Comparison of ENCODE assay signal across 1 cellular context in genomic region chr22:20436309-20437252, GRCh38.
A peak's percentile ranks its signal among the peaks of the same experiment; 100 is the strongest.
TF ChIP-seq lines count a peak whose summit lies in the region.

No MANE protein-coding gene starts in this region.

TF ChIP-seq in K562, 482 proteins besides CTCF, POLR2A, EP300 and RAD21 (continues in another document):
- TF ChIP-seq ATF2 (CRISPR knock-in tag; IDR thresholded peaks at IDR 0.05), result 0 out of 2 replicates have a peak, but pooled peaks have one; percentile 42
- TF ChIP-seq RB1 (IDR thresholded peaks at IDR 0.05; ENCODE audit: low read depth), result peak; percentile 58
- TF ChIP-seq, protein P1, sequence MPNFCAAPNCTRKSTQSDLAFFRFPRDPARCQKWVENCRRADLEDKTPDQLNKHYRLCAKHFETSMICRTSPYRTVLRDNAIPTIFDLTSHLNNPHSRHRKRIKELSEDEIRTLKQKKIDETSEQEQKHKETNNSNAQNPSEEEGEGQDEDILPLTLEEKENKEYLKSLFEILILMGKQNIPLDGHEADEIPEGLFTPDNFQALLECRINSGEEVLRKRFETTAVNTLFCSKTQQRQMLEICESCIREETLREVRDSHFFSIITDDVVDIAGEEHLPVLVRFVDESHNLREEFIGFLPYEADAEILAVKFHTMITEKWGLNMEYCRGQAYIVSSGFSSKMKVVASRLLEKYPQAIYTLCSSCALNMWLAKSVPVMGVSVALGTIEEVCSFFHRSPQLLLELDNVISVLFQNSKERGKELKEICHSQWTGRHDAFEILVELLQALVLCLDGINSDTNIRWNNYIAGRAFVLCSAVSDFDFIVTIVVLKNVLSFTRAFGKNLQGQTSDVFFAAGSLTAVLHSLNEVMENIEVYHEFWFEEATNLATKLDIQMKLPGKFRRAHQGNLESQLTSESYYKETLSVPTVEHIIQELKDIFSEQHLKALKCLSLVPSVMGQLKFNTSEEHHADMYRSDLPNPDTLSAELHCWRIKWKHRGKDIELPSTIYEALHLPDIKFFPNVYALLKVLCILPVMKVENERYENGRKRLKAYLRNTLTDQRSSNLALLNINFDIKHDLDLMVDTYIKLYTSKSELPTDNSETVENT (CRISPR knock-in tag; IDR thresholded peaks at IDR 0.05), result peak; percentile 54; the same call in 1 of the 2 replicates
- TF ChIP-seq, protein P2, sequence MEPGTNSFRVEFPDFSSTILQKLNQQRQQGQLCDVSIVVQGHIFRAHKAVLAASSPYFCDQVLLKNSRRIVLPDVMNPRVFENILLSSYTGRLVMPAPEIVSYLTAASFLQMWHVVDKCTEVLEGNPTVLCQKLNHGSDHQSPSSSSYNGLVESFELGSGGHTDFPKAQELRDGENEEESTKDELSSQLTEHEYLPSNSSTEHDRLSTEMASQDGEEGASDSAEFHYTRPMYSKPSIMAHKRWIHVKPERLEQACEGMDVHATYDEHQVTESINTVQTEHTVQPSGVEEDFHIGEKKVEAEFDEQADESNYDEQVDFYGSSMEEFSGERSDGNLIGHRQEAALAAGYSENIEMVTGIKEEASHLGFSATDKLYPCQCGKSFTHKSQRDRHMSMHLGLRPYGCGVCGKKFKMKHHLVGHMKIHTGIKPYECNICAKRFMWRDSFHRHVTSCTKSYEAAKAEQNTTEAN (CRISPR knock-in tag; IDR thresholded peaks at IDR 0.05), result no peak
- TF ChIP-seq HNRNPK (IDR thresholded peaks at IDR 0.05; ENCODE audit: low read depth, low read length, poor library complexity, severe bottlenecking), result peak; percentile 36
- TF ChIP-seq ATF1 (CRISPR knock-in tag; IDR thresholded peaks at IDR 0.05), result 0 out of 2 replicates have a peak, but pooled peaks have one; percentile 8
- no peak for TF ChIP-seq ATF1 (tag; IDR thresholded peaks at IDR 0.05)
- TF ChIP-seq, protein P3, sequence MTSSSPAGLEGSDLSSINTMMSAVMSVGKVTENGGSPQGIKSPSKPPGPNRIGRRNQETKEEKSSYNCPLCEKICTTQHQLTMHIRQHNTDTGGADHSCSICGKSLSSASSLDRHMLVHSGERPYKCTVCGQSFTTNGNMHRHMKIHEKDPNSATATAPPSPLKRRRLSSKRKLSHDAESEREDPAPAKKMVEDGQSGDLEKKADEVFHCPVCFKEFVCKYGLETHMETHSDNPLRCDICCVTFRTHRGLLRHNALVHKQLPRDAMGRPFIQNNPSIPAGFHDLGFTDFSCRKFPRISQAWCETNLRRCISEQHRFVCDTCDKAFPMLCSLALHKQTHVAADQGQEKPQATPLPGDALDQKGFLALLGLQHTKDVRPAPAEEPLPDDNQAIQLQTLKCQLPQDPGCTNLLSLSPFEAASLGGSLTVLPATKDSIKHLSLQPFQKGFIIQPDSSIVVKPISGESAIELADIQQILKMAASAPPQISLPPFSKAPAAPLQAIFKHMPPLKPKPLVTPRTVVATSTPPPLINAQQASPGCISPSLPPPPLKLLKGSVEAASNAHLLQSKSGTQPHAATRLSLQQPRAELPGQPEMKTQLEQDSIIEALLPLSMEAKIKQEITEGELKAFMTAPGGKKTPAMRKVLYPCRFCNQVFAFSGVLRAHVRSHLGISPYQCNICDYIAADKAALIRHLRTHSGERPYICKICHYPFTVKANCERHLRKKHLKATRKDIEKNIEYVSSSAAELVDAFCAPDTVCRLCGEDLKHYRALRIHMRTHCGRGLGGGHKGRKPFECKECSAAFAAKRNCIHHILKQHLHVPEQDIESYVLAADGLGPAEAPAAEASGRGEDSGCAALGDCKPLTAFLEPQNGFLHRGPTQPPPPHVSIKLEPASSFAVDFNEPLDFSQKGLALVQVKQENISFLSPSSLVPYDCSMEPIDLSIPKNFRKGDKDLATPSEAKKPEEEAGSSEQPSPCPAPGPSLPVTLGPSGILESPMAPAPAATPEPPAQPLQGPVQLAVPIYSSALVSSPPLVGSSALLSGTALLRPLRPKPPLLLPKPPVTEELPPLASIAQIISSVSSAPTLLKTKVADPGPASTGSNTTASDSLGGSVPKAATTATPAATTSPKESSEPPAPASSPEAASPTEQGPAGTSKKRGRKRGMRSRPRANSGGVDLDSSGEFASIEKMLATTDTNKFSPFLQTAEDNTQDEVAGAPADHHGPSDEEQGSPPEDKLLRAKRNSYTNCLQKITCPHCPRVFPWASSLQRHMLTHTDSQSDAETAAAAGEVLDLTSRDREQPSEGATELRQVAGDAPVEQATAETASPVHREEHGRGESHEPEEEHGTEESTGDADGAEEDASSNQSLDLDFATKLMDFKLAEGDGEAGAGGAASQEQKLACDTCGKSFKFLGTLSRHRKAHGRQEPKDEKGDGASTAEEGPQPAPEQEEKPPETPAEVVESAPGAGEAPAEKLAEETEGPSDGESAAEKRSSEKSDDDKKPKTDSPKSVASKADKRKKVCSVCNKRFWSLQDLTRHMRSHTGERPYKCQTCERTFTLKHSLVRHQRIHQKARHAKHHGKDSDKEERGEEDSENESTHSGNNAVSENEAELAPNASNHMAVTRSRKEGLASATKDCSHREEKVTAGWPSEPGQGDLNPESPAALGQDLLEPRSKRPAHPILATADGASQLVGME (CRISPR knock-in tag; IDR thresholded peaks at IDR 0.05), result 0 out of 2 replicates have a peak, but pooled peaks have one; percentile 56
- TF ChIP-seq RHOXF2B (CRISPR knock-in tag; conservative IDR thresholded peaks at IDR 0.05), result 0 out of 2 replicates have a peak, but pooled peaks have one; percentile 29
- TF ChIP-seq ZNF140 (CRISPR knock-in tag; IDR thresholded peaks at IDR 0.05), result no peak
- 0 out of 2 replicates have a peak, but pooled peaks have one; percentile 73 for TF ChIP-seq ZFPM2 (CRISPR knock-in tag; IDR thresholded peaks at IDR 0.05)
- TF ChIP-seq TAF1 (IDR thresholded peaks at IDR 0.05; ENCODE audit: control insufficient read depth, extremely low read depth, insufficient read depth, low read length, severe bottlenecking), result peak; percentile 4
- TF ChIP-seq HNRNPUL1 (IDR thresholded peaks at IDR 0.05; ENCODE audit: low read length), result no peak
- TF ChIP-seq PCBP1 (IDR thresholded peaks at IDR 0.05; ENCODE audit: low read depth, low read length, poor library complexity, severe bottlenecking), result peak; percentile 87
- peak; percentile 23; the same call in 1 of the 2 replicates for TF ChIP-seq BCOR (IDR thresholded peaks at IDR 0.05)
- TF ChIP-seq, protein P4, sequence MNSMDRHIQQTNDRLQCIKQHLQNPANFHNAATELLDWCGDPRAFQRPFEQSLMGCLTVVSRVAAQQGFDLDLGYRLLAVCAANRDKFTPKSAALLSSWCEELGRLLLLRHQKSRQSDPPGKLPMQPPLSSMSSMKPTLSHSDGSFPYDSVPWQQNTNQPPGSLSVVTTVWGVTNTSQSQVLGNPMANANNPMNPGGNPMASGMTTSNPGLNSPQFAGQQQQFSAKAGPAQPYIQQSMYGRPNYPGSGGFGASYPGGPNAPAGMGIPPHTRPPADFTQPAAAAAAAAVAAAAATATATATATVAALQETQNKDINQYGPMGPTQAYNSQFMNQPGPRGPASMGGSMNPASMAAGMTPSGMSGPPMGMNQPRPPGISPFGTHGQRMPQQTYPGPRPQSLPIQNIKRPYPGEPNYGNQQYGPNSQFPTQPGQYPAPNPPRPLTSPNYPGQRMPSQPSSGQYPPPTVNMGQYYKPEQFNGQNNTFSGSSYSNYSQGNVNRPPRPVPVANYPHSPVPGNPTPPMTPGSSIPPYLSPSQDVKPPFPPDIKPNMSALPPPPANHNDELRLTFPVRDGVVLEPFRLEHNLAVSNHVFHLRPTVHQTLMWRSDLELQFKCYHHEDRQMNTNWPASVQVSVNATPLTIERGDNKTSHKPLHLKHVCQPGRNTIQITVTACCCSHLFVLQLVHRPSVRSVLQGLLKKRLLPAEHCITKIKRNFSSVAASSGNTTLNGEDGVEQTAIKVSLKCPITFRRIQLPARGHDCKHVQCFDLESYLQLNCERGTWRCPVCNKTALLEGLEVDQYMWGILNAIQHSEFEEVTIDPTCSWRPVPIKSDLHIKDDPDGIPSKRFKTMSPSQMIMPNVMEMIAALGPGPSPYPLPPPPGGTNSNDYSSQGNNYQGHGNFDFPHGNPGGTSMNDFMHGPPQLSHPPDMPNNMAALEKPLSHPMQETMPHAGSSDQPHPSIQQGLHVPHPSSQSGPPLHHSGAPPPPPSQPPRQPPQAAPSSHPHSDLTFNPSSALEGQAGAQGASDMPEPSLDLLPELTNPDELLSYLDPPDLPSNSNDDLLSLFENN (IDR thresholded peaks at IDR 0.05; ENCODE audit: low read depth in 2 of 2, low read length in 2 of 2), result 0 out of 4 replicates have a peak, but pooled peaks of 1 of the 2 experiments have one; percentile 7
- TF ChIP-seq CLOCK (CRISPR knock-in tag; IDR thresholded peaks at IDR 0.05; ENCODE audit: borderline replicate concordance), result no peak
- peak; percentile 44; the same call in 1 of the 2 replicates for TF ChIP-seq ZBTB7A (IDR thresholded peaks at IDR 0.05; ENCODE audit: borderline replicate concordance, control insufficient read depth, low read depth, low read length)
- TF ChIP-seq, protein P5, sequence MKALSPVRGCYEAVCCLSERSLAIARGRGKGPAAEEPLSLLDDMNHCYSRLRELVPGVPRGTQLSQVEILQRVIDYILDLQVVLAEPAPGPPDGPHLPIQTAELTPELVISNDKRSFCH (CRISPR knock-in tag; IDR thresholded peaks at IDR 0.05), result no peak
- TF ChIP-seq, protein P5 (tag; IDR thresholded peaks at IDR 0.05), result 0 out of 2 replicates have a peak, but pooled peaks have one; percentile 39
- TF ChIP-seq YY1 (IDR thresholded peaks at IDR 0.05; ENCODE audit: borderline replicate concordance in 1 of 3, control insufficient read depth in 1 of 3, extremely low read depth in 1 of 3, insufficient read depth in 3 of 3, insufficient read length in 1 of 3, insufficient replicate concordance in 2 of 3, low read depth in 1 of 3, low read length in 2 of 3), result peak in 1 of 3 experiments; percentile 35
- no peak for TF ChIP-seq HIVEP1 (CRISPR knock-in tag; IDR thresholded peaks at IDR 0.05)
- no peak for TF ChIP-seq KLF1 (tag; IDR thresholded peaks at IDR 0.05)
- TF ChIP-seq RBM14 (IDR thresholded peaks at IDR 0.05; ENCODE audit: borderline replicate concordance, insufficient read depth, low read depth, low read length), result peak; percentile 22; the same call in 1 of the 2 replicates
- peak; percentile 89 for TF ChIP-seq ZNF740 (CRISPR knock-in tag; IDR thresholded peaks at IDR 0.05)
- TF ChIP-seq ZNF740 (tag; IDR thresholded peaks at IDR 0.05), result peak in 1 of 2 experiments; percentile 64; a peak in 1 of 4 replicates
- TF ChIP-seq PHF8 (IDR thresholded peaks at IDR 0.05; ENCODE audit: borderline replicate concordance, low read length), result 0 out of 2 replicates have a peak, but pooled peaks have one; percentile 4
- 0 out of 2 replicates have a peak, but pooled peaks have one; percentile 26 for TF ChIP-seq SMAD4 (CRISPR knock-in tag; conservative IDR thresholded peaks at IDR 0.05)
- no peak for TF ChIP-seq GATA2 (CRISPR knock-in tag; IDR thresholded peaks at IDR 0.05)
- no peak for TF ChIP-seq ZNF175 (CRISPR knock-in tag; IDR thresholded peaks at IDR 0.05; ENCODE audit: low read depth)
- peak; percentile 21; the same call in 1 of the 2 replicates for TF ChIP-seq NR3C1 (CRISPR knock-in tag; IDR thresholded peaks at IDR 0.05)
- TF ChIP-seq NFIC (IDR thresholded peaks at IDR 0.05), result no peak
- 0 out of 2 replicates have a peak, but pooled peaks have one; percentile 73 for TF ChIP-seq PRMT5 (CRISPR knock-in tag; IDR thresholded peaks at IDR 0.05)
- TF ChIP-seq VEZF1 (CRISPR knock-in tag; IDR thresholded peaks at IDR 0.05), result 0 out of 2 replicates have a peak, but pooled peaks have one; percentile 14
